Comparison of ENCODE assay signal across 1 cellular context in the genomic region with DNA sequence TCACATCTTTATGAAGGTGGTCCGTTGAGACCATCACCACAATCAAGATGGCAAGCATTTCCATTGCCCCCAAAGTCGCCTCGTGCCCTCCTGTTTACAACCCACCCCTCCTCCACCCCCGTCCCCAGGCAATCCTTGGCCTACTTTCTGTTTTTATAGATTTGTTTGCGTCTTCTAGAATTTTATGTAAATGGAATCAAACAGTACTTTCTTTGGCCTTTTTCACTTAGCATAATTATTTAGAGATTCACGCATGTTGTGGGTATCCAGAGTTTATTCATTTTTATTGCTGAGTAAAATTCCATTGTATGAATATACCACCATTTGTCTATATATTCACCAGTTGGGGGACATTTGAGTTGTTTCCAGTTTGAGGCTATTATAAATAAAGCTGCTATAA.
TF ChIP-seq lines count a peak whose summit lies in the region.

No MANE protein-coding gene starts in this region.

TF ChIP-seq in K562, 482 proteins besides CTCF, POLR2A, EP300 and RAD21 (continued from another document):
- TF ChIP-seq EP400 (IDR thresholded peaks at IDR 0.05) = no peak
- no peak for TF ChIP-seq NCOA4 (IDR thresholded peaks at IDR 0.05; ENCODE audit: partially characterized antibody)
- peak; percentile 71 for TF ChIP-seq NFIX (CRISPR knock-in tag; IDR thresholded peaks at IDR 0.05; ENCODE audit: low read depth)
- TF ChIP-seq FOXJ2 (tag; IDR thresholded peaks at IDR 0.05) = no peak
- TF ChIP-seq, protein P1, sequence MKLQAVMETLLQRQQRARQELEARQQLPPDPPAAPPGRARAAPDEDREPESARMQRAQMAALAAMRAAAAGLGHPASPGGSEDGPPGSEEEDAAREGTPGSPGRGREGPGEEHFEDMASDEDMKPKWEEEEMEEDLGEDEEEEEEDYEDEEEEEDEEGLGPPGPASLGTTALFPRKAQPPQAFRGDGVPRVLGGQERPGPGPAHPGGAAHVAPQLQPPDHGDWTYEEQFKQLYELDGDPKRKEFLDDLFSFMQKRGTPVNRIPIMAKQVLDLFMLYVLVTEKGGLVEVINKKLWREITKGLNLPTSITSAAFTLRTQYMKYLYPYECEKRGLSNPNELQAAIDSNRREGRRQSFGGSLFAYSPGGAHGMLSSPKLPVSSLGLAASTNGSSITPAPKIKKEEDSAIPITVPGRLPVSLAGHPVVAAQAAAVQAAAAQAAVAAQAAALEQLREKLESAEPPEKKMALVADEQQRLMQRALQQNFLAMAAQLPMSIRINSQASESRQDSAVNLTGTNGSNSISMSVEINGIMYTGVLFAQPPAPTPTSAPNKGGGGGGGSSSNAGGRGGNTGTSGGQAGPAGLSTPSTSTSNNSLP (IDR thresholded peaks at IDR 0.05; ENCODE audit: borderline replicate concordance, low read depth, low read length) = no peak
- TF ChIP-seq, protein P2, sequence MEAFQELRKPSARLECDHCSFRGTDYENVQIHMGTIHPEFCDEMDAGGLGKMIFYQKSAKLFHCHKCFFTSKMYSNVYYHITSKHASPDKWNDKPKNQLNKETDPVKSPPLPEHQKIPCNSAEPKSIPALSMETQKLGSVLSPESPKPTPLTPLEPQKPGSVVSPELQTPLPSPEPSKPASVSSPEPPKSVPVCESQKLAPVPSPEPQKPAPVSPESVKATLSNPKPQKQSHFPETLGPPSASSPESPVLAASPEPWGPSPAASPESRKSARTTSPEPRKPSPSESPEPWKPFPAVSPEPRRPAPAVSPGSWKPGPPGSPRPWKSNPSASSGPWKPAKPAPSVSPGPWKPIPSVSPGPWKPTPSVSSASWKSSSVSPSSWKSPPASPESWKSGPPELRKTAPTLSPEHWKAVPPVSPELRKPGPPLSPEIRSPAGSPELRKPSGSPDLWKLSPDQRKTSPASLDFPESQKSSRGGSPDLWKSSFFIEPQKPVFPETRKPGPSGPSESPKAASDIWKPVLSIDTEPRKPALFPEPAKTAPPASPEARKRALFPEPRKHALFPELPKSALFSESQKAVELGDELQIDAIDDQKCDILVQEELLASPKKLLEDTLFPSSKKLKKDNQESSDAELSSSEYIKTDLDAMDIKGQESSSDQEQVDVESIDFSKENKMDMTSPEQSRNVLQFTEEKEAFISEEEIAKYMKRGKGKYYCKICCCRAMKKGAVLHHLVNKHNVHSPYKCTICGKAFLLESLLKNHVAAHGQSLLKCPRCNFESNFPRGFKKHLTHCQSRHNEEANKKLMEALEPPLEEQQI (IDR thresholded peaks at IDR 0.05) = no peak
- TF ChIP-seq TARDBP (IDR thresholded peaks at IDR 0.05) = no peak
- no peak for TF ChIP-seq C11orf30 (IDR thresholded peaks at IDR 0.05; ENCODE audit: low read depth)
- TF ChIP-seq BHLHE40 (IDR thresholded peaks at IDR 0.05; ENCODE audit: low read length) = no peak
- TF ChIP-seq, protein P3, sequence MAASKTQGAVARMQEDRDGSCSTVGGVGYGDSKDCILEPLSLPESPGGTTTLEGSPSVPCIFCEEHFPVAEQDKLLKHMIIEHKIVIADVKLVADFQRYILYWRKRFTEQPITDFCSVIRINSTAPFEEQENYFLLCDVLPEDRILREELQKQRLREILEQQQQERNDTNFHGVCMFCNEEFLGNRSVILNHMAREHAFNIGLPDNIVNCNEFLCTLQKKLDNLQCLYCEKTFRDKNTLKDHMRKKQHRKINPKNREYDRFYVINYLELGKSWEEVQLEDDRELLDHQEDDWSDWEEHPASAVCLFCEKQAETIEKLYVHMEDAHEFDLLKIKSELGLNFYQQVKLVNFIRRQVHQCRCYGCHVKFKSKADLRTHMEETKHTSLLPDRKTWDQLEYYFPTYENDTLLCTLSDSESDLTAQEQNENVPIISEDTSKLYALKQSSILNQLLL (CRISPR knock-in tag; IDR thresholded peaks at IDR 0.05; ENCODE audit: borderline replicate concordance) = peak; percentile 90
- TF ChIP-seq SMARCC2 (IDR thresholded peaks at IDR 0.05; ENCODE audit: low read depth) = no peak
- TF ChIP-seq GABPB2 (CRISPR knock-in tag; conservative IDR thresholded peaks at IDR 0.05) = no peak
- TF ChIP-seq, protein P4, sequence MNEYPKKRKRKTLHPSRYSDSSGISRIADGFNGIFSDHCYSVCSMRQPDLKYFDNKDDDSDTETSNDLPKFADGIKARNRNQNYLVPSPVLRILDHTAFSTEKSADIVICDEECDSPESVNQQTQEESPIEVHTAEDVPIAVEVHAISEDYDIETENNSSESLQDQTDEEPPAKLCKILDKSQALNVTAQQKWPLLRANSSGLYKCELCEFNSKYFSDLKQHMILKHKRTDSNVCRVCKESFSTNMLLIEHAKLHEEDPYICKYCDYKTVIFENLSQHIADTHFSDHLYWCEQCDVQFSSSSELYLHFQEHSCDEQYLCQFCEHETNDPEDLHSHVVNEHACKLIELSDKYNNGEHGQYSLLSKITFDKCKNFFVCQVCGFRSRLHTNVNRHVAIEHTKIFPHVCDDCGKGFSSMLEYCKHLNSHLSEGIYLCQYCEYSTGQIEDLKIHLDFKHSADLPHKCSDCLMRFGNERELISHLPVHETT (CRISPR knock-in tag; conservative IDR thresholded peaks at IDR 0.05 in 1 of 2, IDR thresholded peaks at IDR 0.05 in 1 of 2) = no peak
- TF ChIP-seq CBFA2T2 (conservative IDR thresholded peaks at IDR 0.05) = no peak
